ENCODE assay signal across 8 cellular contexts in genomic region chr4:84583871-84584373, GRCh38. TPM values are rescaled to one million over a fixed set of nuclear protein-coding genes. Genes with fewer than 3 reads are reported as not detected.
DNase-seq lines count a peak whose midpoint lies in the region; ATAC-seq and TF ChIP-seq lines count a peak whose summit lies in the region.

No MANE protein-coding gene starts in this region.

- no peak for DNase-seq in H7
- peak in 1 of 3 donors; percentile 0 for DNase-seq in immature natural killer cell
- DNase-seq in thoracic aorta (ENCODE audit: low spot score), result no peak
- DNase-seq in amniotic stem cell (lab: John Stamatoyannopoulos, UW), result no peak
- DNase-seq in 8988T, result no peak

- H3K27ac ChIP-seq in 22Rv1 (peak overlapping the region; percentile 98), thoracic aorta (no peak overlapping the region)

- H3K36me3 Mint-ChIP-seq in activated T-helper 17 cell treated with anti-CD3 and anti-CD28 coated beads, Interleukin-2, amount 50 U/mL, for 72 hours (ENCODE audit: low read depth), result no peaks in the 10 kb centered on the region
- peaks cover 0 to 5% (median 0%) of the 10 kb centered on the region in 3 donors for H3K36me3 Mint-ChIP-seq in immature natural killer cell

- H3K4me1 Mint-ChIP-seq in activated T-helper 17 cell treated with anti-CD3 and anti-CD28 coated beads, Interleukin-2, amount 50 U/mL, for 72 hours, result peaks cover 13% of the 10 kb centered on the region
- H3K4me1 Mint-ChIP-seq in immature natural killer cell, result peaks cover 19 to 24% of the 10 kb centered on the region in 2 donors

- H3K9me3 ChIP-seq in thoracic aorta, result no peaks in the 10 kb centered on the region

- H3K36me3 ChIP-seq in H7 (replicated peaks; ENCODE audit: control insufficient read depth, insufficient read depth, low read length) (no peaks in the 10 kb centered on the region), thoracic aorta (no peaks in the 10 kb centered on the region)

- peaks cover 33% of the 10 kb centered on the region for H3K27me3 Mint-ChIP-seq in activated T-helper 17 cell treated with anti-CD3 and anti-CD28 coated beads, Interleukin-2, amount 50 U/mL, for 72 hours
- H3K27me3 Mint-ChIP-seq in immature natural killer cell (ENCODE audit: low read depth in 3 of 3), result peaks cover 12 to 24% (median 16%) of the 10 kb centered on the region in 3 donors

- peaks cover 0 to 10% of the 10 kb centered on the region in 2 donors for H3K4me1 ChIP-seq in thoracic aorta (ENCODE audit: control insufficient read depth in 1 of 2, low read depth in 2 of 2)

- peak overlapping the region; percentile 79 for H3K4me3 Mint-ChIP-seq in activated T-helper 17 cell treated with anti-CD3 and anti-CD28 coated beads, Interleukin-2, amount 50 U/mL, for 72 hours
- peak overlapping the region; percentile 72 to 85 (median 80) for H3K4me3 Mint-ChIP-seq in immature natural killer cell

- TF ChIP-seq CTCF in 22Rv1 (IDR thresholded peaks at IDR 0.05), result no peak
- peak; percentile 9 for TF ChIP-seq CTCF in thoracic aorta (IDR thresholded peaks at IDR 0.05)

- H3K4me3 ChIP-seq in H7 (ENCODE audit: insufficient read depth, low read depth, low read length) (peak overlapping the region; percentile 82), thoracic aorta (peak overlapping the region; percentile 77)

- H3K9me3 Mint-ChIP-seq in activated T-helper 17 cell treated with anti-CD3 and anti-CD28 coated beads, Interleukin-2, amount 50 U/mL, for 72 hours, result no peaks in the 10 kb centered on the region
- peaks cover 4 to 37% (median 14%) of the 10 kb centered on the region in 6 donors for H3K9me3 Mint-ChIP-seq in immature natural killer cell

- peaks cover 19% of the 10 kb centered on the region for H3K27me3 ChIP-seq in H7 (ENCODE audit: control insufficient read depth, insufficient read depth, low read length)
- no peaks in the 10 kb centered on the region for H3K27me3 ChIP-seq in thoracic aorta (replicated peaks; ENCODE audit: insufficient read depth)

- ATAC-seq in activated T-helper 17 cell treated with anti-CD3 and anti-CD28 coated beads, Interleukin-2, amount 50 U/mL, for 72 hours (replicated peaks), result no peak
- ATAC-seq in thoracic aorta (ENCODE audit: insufficient number of reproducible peaks, low FRiP score, low read depth), result no peak
- no peak for ATAC-seq in HG02588 (IDR thresholded peaks at IDR 0.05; ENCODE audit: unreplicated experiment)

- H3K27ac Mint-ChIP-seq in activated T-helper 17 cell treated with anti-CD3 and anti-CD28 coated beads, Interleukin-2, amount 50 U/mL, for 72 hours, result peak overlapping the region; percentile 13
- peak overlapping the region in 1 of 6 donors; percentile 2 for H3K27ac Mint-ChIP-seq in immature natural killer cell

RNA-seq across cellular contexts. Expression of gene CDS1, which starts 1.0 kb away (rescaled TPM):
- 4.5 and 7.1 TPM in 2 replicates for total RNA-seq in H7 (2014; rRNA removed; shearing (Covaris generic))
- under 1 TPM; 0.15 to 0.16 TPM for total RNA-seq in activated T-helper 17 cell treated with anti-CD3 and anti-CD28 coated beads, Interleukin-2, amount 50 U/mL, for 72 hours
- not detected for polyA plus RNA-seq in immature natural killer cell
- total RNA-seq in thoracic aorta, result under 1 TPM; 0.27 to 0.63 TPM
